8 cellular contexts compared by ENCODE assay signal in genomic region chr10:124744047-124744687, GRCh38. TPM values are rescaled to one million over a fixed set of nuclear protein-coding genes. Genes with fewer than 3 reads are reported as not detected.
DNase-seq lines count a peak whose midpoint lies in the region; ATAC-seq and TF ChIP-seq lines count a peak whose summit lies in the region.

A gene with protein sequence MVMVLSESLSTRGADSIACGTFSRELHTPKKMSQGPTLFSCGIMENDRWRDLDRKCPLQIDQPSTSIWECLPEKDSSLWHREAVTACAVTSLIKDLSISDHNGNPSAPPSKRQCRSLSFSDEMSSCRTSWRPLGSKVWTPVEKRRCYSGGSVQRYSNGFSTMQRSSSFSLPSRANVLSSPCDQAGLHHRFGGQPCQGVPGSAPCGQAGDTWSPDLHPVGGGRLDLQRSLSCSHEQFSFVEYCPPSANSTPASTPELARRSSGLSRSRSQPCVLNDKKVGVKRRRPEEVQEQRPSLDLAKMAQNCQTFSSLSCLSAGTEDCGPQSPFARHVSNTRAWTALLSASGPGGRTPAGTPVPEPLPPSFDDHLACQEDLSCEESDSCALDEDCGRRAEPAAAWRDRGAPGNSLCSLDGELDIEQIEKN (minus strand): TSS chr10:124744378. CDS start chr10:124706713, 37,665 bp downstream.

- ATAC-seq in DND-41 (ENCODE audit: insufficient read depth, low read depth) = peak; percentile 55
- peak; percentile 61 for ATAC-seq in GM21526 (IDR thresholded peaks at IDR 0.05; ENCODE audit: low FRiP score, unreplicated experiment)
- ATAC-seq in activated naive CD4-positive, alpha-beta T cell treated with anti-CD3 and anti-CD28 coated beads, Interleukin-2, amount 50 U/mL, for 72 hours = peak; percentile 81 to 88
- peak; percentile 48 for ATAC-seq in thoracic aorta (ENCODE audit: insufficient number of reproducible peaks, low FRiP score, low read depth)

- H2AFZ ChIP-seq in DND-41 (ENCODE audit: low read depth, low read length) = peak within 1 kb of the TSS; percentile 66
- no peak within 1 kb of the TSS for H2AFZ ChIP-seq in osteoblast (ENCODE audit: low read length)

- H3K36me3 ChIP-seq in DND-41 (ENCODE audit: insufficient read depth, low read length) = peaks cover 18% of the 10 kb centered on the region
- peaks cover 7% of the 10 kb centered on the region for H3K36me3 ChIP-seq in osteoblast (ENCODE audit: insufficient read depth, low read length)
- no peaks in the 10 kb centered on the region for H3K36me3 ChIP-seq in thoracic aorta

- peak; percentile 80 for DNase-seq in DND-41
- peak; percentile 80 for DNase-seq in HuH-7.5 (ENCODE audit: low spot score)
- peak; percentile 78 for DNase-seq in SKM-1 (lab: John Stamatoyannopoulos, UW; ENCODE audit: unreplicated experiment)
- peak; percentile 79 to 82 for DNase-seq in activated naive CD4-positive, alpha-beta T cell treated with anti-CD3 and anti-CD28 coated beads, Interleukin-2, amount 50 U/mL, for 72 hours (ENCODE audit: low spot score in 2 of 2)
- peak; percentile 87 for DNase-seq in glutamatergic neuron
- DNase-seq in osteoblast (ENCODE audit: insufficient read length, low spot score, missing footprints) = peak; percentile 98
- no peak for DNase-seq in thoracic aorta (ENCODE audit: low spot score)

- H3K4me1 ChIP-seq in DND-41 (ENCODE audit: insufficient read depth, low read length) (peaks cover 46% of the 10 kb centered on the region), osteoblast (ENCODE audit: insufficient read depth, low read length) (peaks cover 25% of the 10 kb centered on the region), thoracic aorta (ENCODE audit: control insufficient read depth in 1 of 2, low read depth in 2 of 2) (peaks cover 31 to 51% of the 10 kb centered on the region in 2 donors)

- H3K27me3 ChIP-seq in DND-41 (ENCODE audit: insufficient read depth, low read length, poor library complexity) (no peaks in the 10 kb centered on the region), osteoblast (ENCODE audit: insufficient read depth, low read length) (no peaks in the 10 kb centered on the region), thoracic aorta (replicated peaks; ENCODE audit: insufficient read depth) (no peaks in the 10 kb centered on the region)

- H3K9ac ChIP-seq in DND-41 (ENCODE audit: low read depth, low read length) = peak within 1 kb of the TSS; percentile 90

- peak within 1 kb of the TSS; percentile 66 to 98 for H3K27ac Mint-ChIP-seq in activated naive CD4-positive, alpha-beta T cell treated with anti-CD3 and anti-CD28 coated beads, Interleukin-2, amount 50 U/mL, for 72 hours
- peak within 1 kb of the TSS; percentile 99 for H3K27ac Mint-ChIP-seq in glutamatergic neuron (ENCODE audit: unreplicated experiment)

- peak within 1 kb of the TSS; percentile 72 to 74 for H3K4me3 ChIP-seq in DND-41 (ENCODE audit: low read depth in 1 of 2, low read length in 2 of 2)
- peak within 1 kb of the TSS; percentile 77 for H3K4me3 ChIP-seq in osteoblast (ENCODE audit: insufficient read depth, low read length)
- H3K4me3 ChIP-seq in thoracic aorta = peak within 1 kb of the TSS; percentile 86

- H3K79me2 ChIP-seq in DND-41 (ENCODE audit: insufficient read depth, low read length) (peaks cover 49% of the 10 kb centered on the region), osteoblast (ENCODE audit: insufficient read depth, low read length) (peaks cover 21% of the 10 kb centered on the region)

- peaks cover 17% of the 10 kb centered on the region; the same call in 1 of the 2 replicates for H4K20me1 ChIP-seq in DND-41 (ENCODE audit: insufficient read depth, low read length)
- H4K20me1 ChIP-seq in osteoblast (ENCODE audit: insufficient read depth, low read length) = peaks cover 17% of the 10 kb centered on the region

- H3K4me1 Mint-ChIP-seq in glutamatergic neuron (ENCODE audit: low read depth, unreplicated experiment) = peaks cover 24% of the 10 kb centered on the region

- no peak for TF ChIP-seq CTCF in DND-41 (IDR thresholded peaks at IDR 0.05; ENCODE audit: borderline replicate concordance, extremely low read depth, low read length, poor library complexity, severe bottlenecking)
- no peak for TF ChIP-seq CTCF in glutamatergic neuron (IDR thresholded peaks at IDR 0.05; ENCODE audit: partially characterized antibody, unreplicated experiment)
- TF ChIP-seq CTCF in osteoblast (IDR thresholded peaks at IDR 0.05; ENCODE audit: extremely low read depth, low read depth, low read length) = no peak
- no peak for TF ChIP-seq CTCF in thoracic aorta (IDR thresholded peaks at IDR 0.05)

- H3K27ac ChIP-seq in DND-41 (ENCODE audit: low read length) (peak within 1 kb of the TSS; percentile 84), osteoblast (ENCODE audit: low read depth, low read length) (peak within 1 kb of the TSS; percentile 25), thoracic aorta (peak within 1 kb of the TSS; percentile 40 to 53)

- H3K9me3 ChIP-seq in DND-41 (ENCODE audit: insufficient read depth, low read length, severe bottlenecking) (no peaks in the 10 kb centered on the region), osteoblast (ENCODE audit: low read depth, low read length) (no peaks in the 10 kb centered on the region), thoracic aorta (no peaks in the 10 kb centered on the region)

- peaks cover 14% of the 10 kb centered on the region for H3K27me3 Mint-ChIP-seq in glutamatergic neuron (ENCODE audit: unreplicated experiment)

- H3K4me2 ChIP-seq in DND-41 (ENCODE audit: insufficient read depth, low read length) = peak within 1 kb of the TSS; percentile 69
- H3K4me2 ChIP-seq in osteoblast (ENCODE audit: insufficient read depth, low read length) = peak within 1 kb of the TSS; percentile 89

- H3K36me3 Mint-ChIP-seq in activated naive CD4-positive, alpha-beta T cell treated with anti-CD3 and anti-CD28 coated beads, Interleukin-2, amount 50 U/mL, for 72 hours = peaks cover 12 to 13% of the 10 kb centered on the region in 2 donors
- H3K36me3 Mint-ChIP-seq in glutamatergic neuron (ENCODE audit: unreplicated experiment) = no peaks in the 10 kb centered on the region

- H3K9me3 Mint-ChIP-seq in activated naive CD4-positive, alpha-beta T cell treated with anti-CD3 and anti-CD28 coated beads, Interleukin-2, amount 50 U/mL, for 72 hours = no peaks in the 10 kb centered on the region
- H3K9me3 Mint-ChIP-seq in glutamatergic neuron (ENCODE audit: unreplicated experiment) = peaks cover 4% of the 10 kb centered on the region

- H3K4me3 Mint-ChIP-seq in glutamatergic neuron (ENCODE audit: unreplicated experiment) = peak within 1 kb of the TSS; percentile 90

RNA-seq across cellular contexts. Expression of the gene that starts here (rescaled TPM):
- total RNA-seq in activated naive CD4-positive, alpha-beta T cell treated with anti-CD3 and anti-CD28 coated beads, Interleukin-2, amount 50 U/mL, for 72 hours = 10 to 100 TPM in 1 of 2 donors, 1 to 10 TPM in 1; 6.1 to 11.8 TPM
- total RNA-seq in glutamatergic neuron (ENCODE audit: unreplicated experiment) (30.5 TPM), osteoblast (12.1 and 12.7 TPM in 2 replicates), thoracic aorta (10 to 100 TPM; 26.6 to 49.5 TPM)

Comparison
In these comparisons a context has a peak if more than half of its experiments do, and no peak if none do; other contexts are left out.
1. H3K27ac ChIP-seq: peak in every context shown above with its lines; median percentile 84 in DND-41; 46 in thoracic aorta; 25 in osteoblast.